ENCODE assay signal across 8 cellular contexts in the genomic region with DNA sequence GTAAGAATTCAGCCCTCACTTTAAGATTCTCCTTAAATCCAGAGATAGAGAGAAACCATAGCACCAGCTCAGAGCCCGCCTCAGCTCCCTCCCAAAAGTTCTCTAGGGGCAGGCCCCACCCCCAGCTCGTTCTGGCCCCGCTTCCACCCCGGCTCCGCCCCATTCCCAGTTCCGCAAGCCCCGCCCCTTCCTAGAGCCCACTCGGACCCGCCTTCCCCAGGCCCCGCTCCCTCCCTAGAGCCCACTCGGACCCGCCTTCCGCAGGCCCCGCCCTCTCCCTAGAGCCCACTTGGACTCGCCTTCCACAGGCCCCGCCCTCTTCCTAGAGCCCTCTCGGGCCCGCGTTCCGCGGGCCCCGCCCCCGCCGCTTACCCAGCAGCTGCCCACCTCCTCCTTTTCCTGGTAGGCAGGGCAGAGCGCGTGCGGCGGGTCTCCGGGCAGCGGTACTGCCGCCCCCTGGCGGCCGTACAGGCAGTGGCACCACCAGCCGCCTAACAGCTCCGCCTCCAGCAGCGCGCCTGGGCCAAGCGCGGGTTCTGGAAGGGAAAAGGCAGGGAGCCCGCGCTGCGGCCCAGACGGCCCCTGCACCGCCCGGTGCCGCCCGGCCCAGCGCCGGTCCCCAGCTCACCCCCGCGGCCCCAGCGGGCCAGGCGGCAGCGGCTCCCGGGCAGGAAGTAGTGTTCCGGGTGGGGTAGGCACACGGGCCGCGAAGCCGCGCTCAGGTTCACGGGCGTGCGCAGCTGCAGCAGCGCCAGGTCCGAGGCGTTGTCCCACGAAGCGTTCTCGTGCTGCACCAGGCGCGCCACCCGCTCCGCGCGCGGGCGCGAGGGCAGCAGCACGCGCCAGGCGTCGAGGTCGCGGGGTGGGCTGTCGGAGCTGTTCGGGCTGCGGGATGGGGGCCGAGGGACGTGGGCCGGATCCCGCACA. TPM values are rescaled to one million over a fixed set of nuclear protein-coding genes. Genes with fewer than 3 reads are reported as not detected.
DNase-seq lines count a peak whose midpoint lies in the region; ATAC-seq and TF ChIP-seq lines count a peak whose summit lies in the region.

No MANE protein-coding gene starts in this region.

- DNase-seq in NCI-H524 treated with DMSO at 0.1 percent for 48 hours (lab: John Stamatoyannopoulos, UW) (peak; percentile 83), coronary artery (ENCODE audit: low spot score) (peak; percentile 100), left lobe of liver (ENCODE audit: low spot score) (peak; percentile 100)
- peak; percentile 99 for DNase-seq in activated CD4-positive, alpha-beta T cell treated with anti-CD3 and anti-CD28 coated beads for 48 hours
- peak; percentile 98 to 99 for DNase-seq in stimulated activated CD4-positive, alpha-beta T cell treated with anti-CD3 and anti-CD28 coated beads, Interleukin-2, amount 100 ng/mL, for 24 hours

- peak overlapping the region; percentile 48 to 71 (median 58) for H3K4me3 ChIP-seq in BLaER1 treated with 17β-estradiol and CSF1 and Interleukin-3, amounts not matched to agents 10 nM and 100 nM
- peak overlapping the region; percentile 80 for H3K4me3 ChIP-seq in coronary artery

- peak; percentile 84 for ATAC-seq in GM19328 (IDR thresholded peaks at IDR 0.05; ENCODE audit: unreplicated experiment)
- peak; percentile 79 for ATAC-seq in HG03469 (IDR thresholded peaks at IDR 0.05; ENCODE audit: unreplicated experiment)
- peak; percentile 91 for ATAC-seq in left lobe of liver

- peaks cover 27 to 47% (median 37%) of the 10 kb centered on the region in 10 experiments for H3K4me1 ChIP-seq in BLaER1 treated with 17β-estradiol and CSF1 and Interleukin-3, amounts not matched to agents 10 nM and 100 nM

- peak; percentile 99 for TF ChIP-seq CTCF in coronary artery (IDR thresholded peaks at IDR 0.05)

- H3K27ac ChIP-seq in BLaER1 treated with 17β-estradiol and CSF1 and Interleukin-3, amounts not matched to agents 10 nM and 100 nM: peak overlapping the region; percentile 74 to 88 (median 82)
- H3K27ac ChIP-seq in coronary artery: peak overlapping the region; percentile 57 to 90

- no peaks in the 10 kb centered on the region for H3K36me3 ChIP-seq in BLaER1 treated with 17β-estradiol and CSF1 and Interleukin-3, amounts not matched to agents 10 nM and 100 nM

- H3K9me3 ChIP-seq in BLaER1 treated with 17β-estradiol and CSF1 and Interleukin-3, amounts not matched to agents 10 nM and 100 nM (replicated peaks in 1 of 11): no peaks in the 10 kb centered on the region

- no peaks in the 10 kb centered on the region for H3K27me3 ChIP-seq in BLaER1 treated with 17β-estradiol and CSF1 and Interleukin-3, amounts not matched to agents 10 nM and 100 nM

- no peaks in the 10 kb centered on the region for H4K20me1 ChIP-seq in BLaER1 treated with 17β-estradiol and CSF1 and Interleukin-3, amounts not matched to agents 10 nM and 100 nM

- H3K9ac ChIP-seq in BLaER1 treated with 17β-estradiol and CSF1 and Interleukin-3, amounts not matched to agents 10 nM and 100 nM: peak overlapping the region; percentile 68 to 86 (median 83)

- peak overlapping the region; percentile 84 to 98 (median 95) for H3K4me2 ChIP-seq in BLaER1 treated with 17β-estradiol and CSF1 and Interleukin-3, amounts not matched to agents 10 nM and 100 nM

RNA-seq across cellular contexts. Expression of gene PRSS8, which starts 6.8 kb away (rescaled TPM):
- total RNA-seq in left lobe of liver: 14.5 TPM

RNA-seq across cellular contexts. Expression of gene PRSS36, which starts 7.5 kb away (rescaled TPM):
- 1.5 TPM for total RNA-seq in left lobe of liver

RNA-seq across cellular contexts. Expression of gene KAT8, which starts 24.9 kb away (rescaled TPM):
- 27.0 TPM for total RNA-seq in left lobe of liver

RNA-seq across cellular contexts. Expression of gene BCKDK, which starts 34.2 kb away (rescaled TPM):
- 42.7 TPM for total RNA-seq in left lobe of liver

RNA-seq across cellular contexts. Expression of gene FUS, which starts 37.6 kb away (rescaled TPM):
- total RNA-seq in left lobe of liver: 43.5 TPM

Comparison
In these comparisons a context has a peak if more than half of its experiments do, and no peak if none do; other contexts are left out.
1. Peak in every context shown above with its lines: DNase-seq, ATAC-seq, H3K4me3 ChIP-seq and H3K27ac ChIP-seq.